In genomic region chr4:159725571-159725970, GRCh38 we compare ENCODE assay signal across 25 cellular contexts.
"Had no signal": no experiment of that assay in that cellular context is flagged by ENCODE, and none has a peak within 500 bp of the region (broad histone marks: within the 10 kb centered on the region; RNA-seq: fewer than 3 reads in every experiment).

No MANE protein-coding gene starts in this region.

- H3K36me3 ChIP-seq: esophagus squamous epithelium, heart right ventricle, left lung, neutrophil, prostate gland, sigmoid colon, spleen, tibial artery had no signal

- DNase-seq: dorsolateral prefrontal cortex; effector CD4-positive, alpha-beta T cell; endodermal cell; esophagus squamous epithelium; foreskin melanocyte; glutamatergic neuron; heart right ventricle; hippocampal formation; left cardiac atrium; left lung; mesenchymal stem cell; mucosa of descending colon; naive B cell; right cardiac atrium; sigmoid colon; spleen; stimulated activated CD4-positive, alpha-beta T cell treated with anti-CD3 and anti-CD28 coated beads, Interleukin-4, amount 100 ng/mL, for 4 hours; stimulated activated naive CD8-positive, alpha-beta T cell treated with anti-CD3 and anti-CD28 coated beads, Interleukin-15, Interleukin-2, amounts not matched to agents 100 U/mL and 50 U/mL, for 24 hours; substantia nigra; testis; tibial artery had no signal

- H3K4me3 ChIP-seq: dorsolateral prefrontal cortex, esophagus squamous epithelium, heart right ventricle, left lung, mucosa of descending colon, prostate gland, sigmoid colon, spleen, testis, tibial artery had no signal

- H3K4me1 ChIP-seq: esophagus squamous epithelium, heart right ventricle, left lung, prostate gland, sigmoid colon, spleen, testis, tibial artery had no signal

- H3K9me3 ChIP-seq: heart right ventricle, left lung, mucosa of descending colon, neutrophil, prostate gland, sigmoid colon, testis, tibial artery had no signal

- ATAC-seq: heart right ventricle; left cardiac atrium; left lung; mucosa of descending colon; natural killer cell treated with Interleukin-12 subunit alpha and Interleukin-12 subunit beta and Interleukin-15 and Interleukin-18, amount 100 ng/mL, for 72 hours; right cardiac atrium; stimulated activated memory B cell treated with anti-CD40 and anti-IgM and Interleukin-4, amounts not matched to agents 10 μg/mL and 1 μg/mL and 100 μg/mL, for 72 hours; stimulated activated naive CD8-positive, alpha-beta T cell treated with anti-CD3 and anti-CD28 coated beads, Interleukin-15, Interleukin-2, amounts not matched to agents 100 U/mL and 50 U/mL, for 24 hours had no signal

- H3K27ac ChIP-seq: dorsolateral prefrontal cortex, esophagus squamous epithelium, heart right ventricle, left lung, neutrophil, prostate gland, sigmoid colon, spleen, testis, tibial artery had no signal

- H3K27me3 ChIP-seq: dorsolateral prefrontal cortex, esophagus squamous epithelium, heart right ventricle, left lung, neutrophil, sigmoid colon, spleen, testis, tibial artery had no signal
